In genomic region chrX:107029752-107030151, GRCh38 we compare ENCODE assay signal across 27 cellular contexts.
"Had no signal": no experiment of that assay in that cellular context is flagged by ENCODE, and none has a peak within 500 bp of the region (broad histone marks: within the 10 kb centered on the region; RNA-seq: fewer than 3 reads in every experiment).

No MANE protein-coding gene starts in this region.

- H3K36me3 ChIP-seq: neural progenitor cell, ovary, spleen, thoracic aorta, thyroid gland, tibial nerve, upper lobe of right lung, uterus had no signal

- H3K4me2 ChIP-seq: neural progenitor cell, smooth muscle cell had no signal

- H3K79me2 ChIP-seq: parathyroid adenoma had no signal

- H2AFZ ChIP-seq: neural progenitor cell, parathyroid adenoma had no signal

- H3K4me1 ChIP-seq: neural progenitor cell, parathyroid adenoma, psoas muscle, spleen, thyroid gland, tibial nerve, upper lobe of right lung, uterus had no signal

- ATAC-seq: naive thymus-derived CD4-positive, alpha-beta T cell; natural killer cell; psoas muscle; right cardiac atrium; sciatic nerve; stimulated activated memory B cell treated with anti-CD40 and anti-IgM and Interleukin-4, amounts not matched to agents 10 μg/mL and 1 μg/mL and 100 μg/mL, for 72 hours; stimulated activated naive CD8-positive, alpha-beta T cell treated with anti-CD3 and anti-CD28 coated beads, Interleukin-15, amount 100 ng/mL, for 72 hours; stimulated activated naive CD8-positive, alpha-beta T cell treated with anti-CD3 and anti-CD28 coated beads, Interleukin-15, Interleukin-2, amounts not matched to agents 100 U/mL and 50 U/mL, for 24 hours; upper lobe of right lung had no signal

- DNase-seq: naive thymus-derived CD4-positive, alpha-beta T cell; natural killer cell; occipital lobe; ovary; posterior cingulate gyrus; psoas muscle; right cardiac atrium; spleen; stimulated activated CD4-positive, alpha-beta T cell treated with anti-CD3 and anti-CD28 coated beads, Interleukin-12 subunit alpha, Interleukin-12 subunit beta, amount 100 ng/mL, for 4 hours; stimulated activated CD4-positive, alpha-beta T cell treated with anti-CD3 and anti-CD28 coated beads, Interleukin-1b, Interleukin-23, amount 100 ng/mL, for 48 hours; stimulated activated CD4-positive, alpha-beta T cell treated with anti-CD3 and anti-CD28 coated beads, Interleukin-4, amount 100 ng/mL, for 1 hour; stimulated activated CD4-positive, alpha-beta T cell treated with anti-CD3 and anti-CD28 coated beads, Interleukin-4, amount 100 ng/mL, for 4 hours; stimulated activated CD8-positive, alpha-beta memory T cell treated with anti-CD3 and anti-CD28 coated beads, Interleukin-4, amount 100 ng/mL, for 48 hours; stimulated activated naive CD4-positive, alpha-beta T cell; stimulated activated naive CD8-positive, alpha-beta T cell treated with anti-CD3 and anti-CD28 coated beads, Interleukin-15, amount 100 ng/mL, for 72 hours; stimulated activated naive CD8-positive, alpha-beta T cell treated with anti-CD3 and anti-CD28 coated beads, Interleukin-15, Interleukin-2, amounts not matched to agents 100 U/mL and 50 U/mL, for 24 hours; thyroid gland; upper lobe of right lung; uterus had no signal

- H3K27ac ChIP-seq: neural progenitor cell, ovary, parathyroid adenoma, psoas muscle, skin epidermis, spleen, thoracic aorta, thyroid gland, tibial nerve, upper lobe of right lung, uterus had no signal

- H3K9me3 ChIP-seq: ovary, psoas muscle, spleen, thoracic aorta, thyroid gland, tibial nerve, upper lobe of right lung, uterus had no signal

- H3K4me3 ChIP-seq: neural progenitor cell, ovary, psoas muscle, skin epidermis, smooth muscle cell, spleen, thoracic aorta, thyroid gland, tibial nerve, upper lobe of right lung, uterus had no signal

- H3K27me3 ChIP-seq: neural progenitor cell, ovary, thyroid gland, upper lobe of right lung had no signal

- H3K9ac ChIP-seq: neural progenitor cell, parathyroid adenoma had no signal
